ENCODE assay signal across 14 cellular contexts in the genomic region with DNA sequence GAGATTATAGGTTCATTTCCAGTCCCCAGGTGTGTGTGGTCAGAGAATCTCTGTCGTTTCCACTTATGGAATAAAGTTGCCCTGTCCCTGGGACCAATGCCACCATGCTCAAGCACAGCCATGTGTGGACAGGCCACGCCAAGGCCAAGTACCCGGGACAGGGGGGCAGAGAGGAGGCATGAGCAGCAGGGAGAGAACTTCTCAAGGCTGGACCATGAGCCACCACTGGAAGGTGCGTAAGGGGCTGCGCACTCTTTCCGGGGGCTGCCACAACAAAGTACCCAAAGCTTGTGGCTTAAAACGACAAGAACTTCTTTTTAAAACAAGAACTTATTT.
DNase-seq lines count a peak whose midpoint lies in the region; ATAC-seq and TF ChIP-seq lines count a peak whose summit lies in the region.
"Had no signal": no experiment of that assay in that cellular context is flagged by ENCODE, and none has a peak within 500 bp of the region (broad histone marks: within the 10 kb centered on the region; RNA-seq: fewer than 3 reads in every experiment).

No MANE protein-coding gene starts in this region.

- no peak overlapping the region for H3K4me2 ChIP-seq in parathyroid adenoma (ENCODE audit: low read length)

- peaks cover 11% of the 10 kb centered on the region for H3K4me1 ChIP-seq in parathyroid adenoma
- H3K4me1 ChIP-seq: BE2C had no signal

- peak; percentile 16 to 22 for ATAC-seq in activated naive CD4-positive, alpha-beta T cell treated with anti-CD3 and anti-CD28 coated beads, Interleukin-2, amount 50 U/mL, for 72 hours
- ATAC-seq in HG03460 (IDR thresholded peaks at IDR 0.05; ENCODE audit: unreplicated experiment) (peak; percentile 6), GM18873 (IDR thresholded peaks at IDR 0.05; ENCODE audit: low FRiP score, unreplicated experiment) (no peak), HG03108 (IDR thresholded peaks at IDR 0.05; ENCODE audit: unreplicated experiment) (no peak), HG02970 (IDR thresholded peaks at IDR 0.05; ENCODE audit: low FRiP score, unreplicated experiment) (no peak)

- no peaks in the 10 kb centered on the region for H3K36me3 ChIP-seq in parathyroid adenoma (ENCODE audit: control insufficient read depth, insufficient read depth, low read length)
- H3K36me3 ChIP-seq: BE2C, SJSA1 had no signal

- H3K4me3 Mint-ChIP-seq in activated naive CD4-positive, alpha-beta T cell treated with anti-CD3 and anti-CD28 coated beads for 36 hours = no peak overlapping the region
- H3K4me3 Mint-ChIP-seq: CD4-positive, alpha-beta T cell; H9 had no signal

- no peaks in the 10 kb centered on the region for H3K36me3 Mint-ChIP-seq in activated naive CD4-positive, alpha-beta T cell treated with anti-CD3 and anti-CD28 coated beads, Interleukin-2, amount 50 U/mL, for 72 hours
- H3K36me3 Mint-ChIP-seq in activated naive CD4-positive, alpha-beta T cell treated with anti-CD3 and anti-CD28 coated beads for 36 hours (ENCODE audit: low read depth) = no peaks in the 10 kb centered on the region

- no peaks in the 10 kb centered on the region for H3K79me2 ChIP-seq in parathyroid adenoma

- no peak overlapping the region for H3K27ac Mint-ChIP-seq in activated naive CD4-positive, alpha-beta T cell treated with anti-CD3 and anti-CD28 coated beads, Interleukin-2, amount 50 U/mL, for 72 hours
- no peak overlapping the region for H3K27ac Mint-ChIP-seq in activated naive CD4-positive, alpha-beta T cell treated with anti-CD3 and anti-CD28 coated beads for 36 hours
- H3K27ac Mint-ChIP-seq: CD4-positive, alpha-beta T cell; H9 had no signal

- TF ChIP-seq CTCF in parathyroid adenoma (IDR thresholded peaks at IDR 0.05) = no peak

- DNase-seq in activated naive CD4-positive, alpha-beta T cell treated with anti-CD3 and anti-CD28 coated beads, Interleukin-2, amount 50 U/mL, for 72 hours (ENCODE audit: low spot score in 2 of 2) = no peak
- DNase-seq in activated naive CD4-positive, alpha-beta T cell treated with anti-CD3 and anti-CD28 coated beads for 36 hours = no peak
- DNase-seq in T1000 (lab: John Stamatoyannopoulos, UW) = peak; percentile 17

- no peak overlapping the region for H3K27ac ChIP-seq in parathyroid adenoma
- H3K27ac ChIP-seq: SJSA1 had no signal

- no peak overlapping the region for H3K4me3 ChIP-seq in parathyroid adenoma (ENCODE audit: low read depth, low read length)
- H3K4me3 ChIP-seq: GM12878, SJSA1 had no signal

- CTCF ChIA-PET in activated naive CD4-positive, alpha-beta T cell treated with anti-CD3 and anti-CD28 coated beads for 36 hours (lab: Charles Lee) = interaction anchor here (1.0 to 3.8 kb wide), 24 partner anchors 9 to 772 kb away, joined by 3 to 30 read pairs (median 4); no protein-coding TSS in a partner anchor

- intact Hi-C loops in activated naive CD4-positive, alpha-beta T cell treated with anti-CD3 and anti-CD28 coated beads for 36 hours (cut with micrococcal nuclease) = loop anchor here (1.0 to 5.0 kb wide), 7 partner anchors 170 to 976 kb away; partner anchors contain the start of gene KHDC1

- H3K27me3 ChIP-seq in parathyroid adenoma (ENCODE audit: control insufficient read depth, insufficient read depth, low read length) = no peaks in the 10 kb centered on the region
- H3K27me3 ChIP-seq: BE2C, SJSA1 had no signal

- H3K27me3 Mint-ChIP-seq in activated naive CD4-positive, alpha-beta T cell treated with anti-CD3 and anti-CD28 coated beads for 36 hours (ENCODE audit: low read depth) = peaks cover 4% of the 10 kb centered on the region

- H3K4me1 Mint-ChIP-seq in activated naive CD4-positive, alpha-beta T cell treated with anti-CD3 and anti-CD28 coated beads for 36 hours (ENCODE audit: low read depth) = no peaks in the 10 kb centered on the region
- H3K4me1 Mint-ChIP-seq: H9 had no signal

- H3K9me3 ChIP-seq in parathyroid adenoma (ENCODE audit: control insufficient read depth, low read length) = no peaks in the 10 kb centered on the region
- H3K9me3 ChIP-seq: BE2C, Caco-2, SJSA1 had no signal

- peak overlapping the region; percentile 10 for H2AFZ ChIP-seq in parathyroid adenoma

- no peaks in the 10 kb centered on the region for H3K9me3 Mint-ChIP-seq in activated naive CD4-positive, alpha-beta T cell treated with anti-CD3 and anti-CD28 coated beads, Interleukin-2, amount 50 U/mL, for 72 hours
- no peaks in the 10 kb centered on the region for H3K9me3 Mint-ChIP-seq in activated naive CD4-positive, alpha-beta T cell treated with anti-CD3 and anti-CD28 coated beads for 36 hours
- H3K9me3 Mint-ChIP-seq: CD4-positive, alpha-beta T cell; H9 had no signal

- no peak overlapping the region for H3K9ac ChIP-seq in parathyroid adenoma

Comparison
In these comparisons a context has a peak if more than half of its experiments do, and no peak if none do; other contexts are left out.
1. ATAC-seq: peak in activated naive CD4-positive, alpha-beta T cell treated with anti-CD3 and anti-CD28 coated beads, Interleukin-2, amount 50 U/mL, for 72 hours (2 of 2) and HG03460 (single experiment); none in GM18873 (single experiment), HG03108 (single experiment) and HG02970 (single experiment).